24 cellular contexts compared by ENCODE assay signal in the genomic region with DNA sequence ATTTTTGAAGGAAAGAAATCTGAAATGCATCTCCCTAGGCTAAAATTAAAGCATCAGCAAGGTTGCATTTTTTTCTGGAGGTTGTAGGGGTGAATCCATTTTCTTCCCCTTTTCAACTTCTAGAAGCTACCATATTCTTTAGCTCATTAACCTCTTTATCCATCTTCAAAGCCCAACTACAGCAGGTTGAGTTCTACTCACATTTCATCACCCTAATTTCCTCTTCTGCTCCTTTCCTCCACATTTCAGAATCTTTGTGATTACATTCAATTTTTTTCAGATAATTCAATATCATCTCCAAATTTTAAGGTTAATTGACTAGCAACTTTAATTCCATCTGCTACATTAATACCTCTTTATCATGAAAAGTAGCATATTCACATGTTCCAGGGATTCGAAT.
"Had no signal": no experiment of that assay in that cellular context is flagged by ENCODE, and none has a peak within 500 bp of the region (broad histone marks: within the 10 kb centered on the region; RNA-seq: fewer than 3 reads in every experiment).

No MANE protein-coding gene starts in this region.

- ATAC-seq: Right ventricle myocardium inferior, T-cell had no signal

- H3K9ac ChIP-seq: KMS-11 had no signal

- H3K9me3 Mint-ChIP-seq: T-helper 1 cell treated with Interleukin-12 subunit alpha and Interleukin-12 subunit beta and Interleukin-4 antibody, amounts not matched to agents 30 μg/mL and 1 μg/mL, for 36 hours had no signal

- H3K4me1 ChIP-seq: Peyer's patch, SJSA1 had no signal

- H3K4me1 Mint-ChIP-seq: T-cell had no signal

- H3K36me3 Mint-ChIP-seq: T-cell had no signal

- H3K4me2 ChIP-seq: KMS-11 had no signal

- H3K36me3 ChIP-seq: Peyer's patch, SJSA1 had no signal

- H3K4me3 Mint-ChIP-seq: T-cell; T-helper 1 cell treated with Interleukin-12 subunit alpha and Interleukin-12 subunit beta and Interleukin-4 antibody, amounts not matched to agents 30 μg/mL and 1 μg/mL, for 36 hours had no signal

- H3K27ac Mint-ChIP-seq: T-cell; T-helper 1 cell treated with Interleukin-12 subunit alpha and Interleukin-12 subunit beta and Interleukin-4 antibody, amounts not matched to agents 30 μg/mL and 1 μg/mL, for 36 hours had no signal

- H3K27me3 ChIP-seq: MG63, Peyer's patch, SJSA1 had no signal

- H3K27me3 Mint-ChIP-seq: T-cell had no signal

- H2AFZ ChIP-seq: PC-9 had no signal

- H3K4me3 ChIP-seq: MG63, Peyer's patch, SJSA1, SK-N-MC had no signal

- H3K27ac ChIP-seq: KMS-11, PC-9, Peyer's patch, SJSA1, SK-N-MC had no signal

- DNase-seq: MG63; NCI-H1092 treated with DMSO at 0.1 percent for 48 hours; NCI-H1436; NCI-H187; NCI-H2029; NCI-H2081 treated with DMSO at 0.1 percent for 48 hours; NCI-H2171; NCI-H226; NCI-H446; NCI-H510A; NCI-H524 treated with DMSO at 0.1 percent for 48 hours; NCI-H69; NCI-H774; NK-92 treated with Interleukin-12 subunit alpha and Interleukin-12 subunit beta, amount 100 ng/mL, for 24 hours; PC-9; Peyer's patch; SHP77 treated with DMSO at 0.1 percent for 48 hours; SW 1271; T-cell had no signal

- H3K9me3 ChIP-seq: MG63, Peyer's patch, SJSA1 had no signal
